ENCODE assay signal across 17 cellular contexts in genomic region chr2:111678161-111678560, GRCh38.
"Had no signal": no experiment of that assay in that cellular context is flagged by ENCODE, and none has a peak within 500 bp of the region (broad histone marks: within the 10 kb centered on the region; RNA-seq: fewer than 3 reads in every experiment).

No MANE protein-coding gene starts in this region.

- H3K27me3 ChIP-seq: right lobe of liver, spleen had no signal

- H3K36me3 ChIP-seq: lower lobe of right lung, right lobe of liver, spleen had no signal

- DNase-seq: activated CD4-positive, alpha-beta T cell treated with anti-CD3 and anti-CD28 coated beads, Interleukin-2, amount 50 U/mL, for 1 hour; cerebellar nuclear complex; glutamatergic neuron; left cardiac atrium; lower lobe of right lung; naive thymus-derived CD8-positive, alpha-beta T cell; occipital lobe; psoas muscle; right lobe of liver; spleen; stimulated activated CD4-positive, alpha-beta T cell treated with anti-CD3 and anti-CD28 coated beads, Interleukin-1b, Interleukin-23, amount 100 ng/mL, for 48 hours; T-helper 17 cell; trophoblast cell had no signal

- H3K27me3 Mint-ChIP-seq: brain, T-helper 17 cell had no signal

- H3K4me3 ChIP-seq: lower lobe of right lung, psoas muscle, right lobe of liver, spleen had no signal

- H3K4me1 Mint-ChIP-seq: activated naive CD4-positive, alpha-beta T cell treated with anti-CD3 and anti-CD28 coated beads, Interleukin-2, amount 50 U/mL, for 24 hours had no signal

- H3K27ac Mint-ChIP-seq: activated naive CD4-positive, alpha-beta T cell treated with anti-CD3 and anti-CD28 coated beads, Interleukin-2, amount 50 U/mL, for 24 hours; endodermal cell; naive thymus-derived CD8-positive, alpha-beta T cell; stimulated activated memory B cell treated with anti-CD40 and anti-IgM and Interleukin-4, amounts not matched to agents 10 μg/mL and 1 μg/mL and 100 μg/mL, for 72 hours; T-helper 17 cell had no signal

- H3K36me3 Mint-ChIP-seq: activated naive CD4-positive, alpha-beta T cell treated with anti-CD3 and anti-CD28 coated beads, Interleukin-2, amount 50 U/mL, for 24 hours; brain; naive thymus-derived CD8-positive, alpha-beta T cell; stimulated activated memory B cell treated with anti-CD40 and anti-IgM and Interleukin-4, amounts not matched to agents 10 μg/mL and 1 μg/mL and 100 μg/mL, for 72 hours had no signal

- H3K4me1 ChIP-seq: lower lobe of right lung, psoas muscle had no signal

- H3K27ac ChIP-seq: lower lobe of right lung, psoas muscle, right lobe of liver, spleen had no signal

- H3K9me3 Mint-ChIP-seq: activated naive CD4-positive, alpha-beta T cell treated with anti-CD3 and anti-CD28 coated beads, Interleukin-2, amount 50 U/mL, for 24 hours; naive thymus-derived CD8-positive, alpha-beta T cell; stimulated activated memory B cell treated with anti-CD40 and anti-IgM and Interleukin-4, amounts not matched to agents 10 μg/mL and 1 μg/mL and 100 μg/mL, for 72 hours had no signal

- H3K9me3 ChIP-seq: lower lobe of right lung, psoas muscle, right lobe of liver, spleen had no signal

- H3K4me3 Mint-ChIP-seq: activated naive CD4-positive, alpha-beta T cell treated with anti-CD3 and anti-CD28 coated beads, Interleukin-2, amount 50 U/mL, for 24 hours; endodermal cell; naive thymus-derived CD8-positive, alpha-beta T cell; stimulated activated memory B cell treated with anti-CD40 and anti-IgM and Interleukin-4, amounts not matched to agents 10 μg/mL and 1 μg/mL and 100 μg/mL, for 72 hours; T-helper 17 cell had no signal
